24 cellular contexts compared by ENCODE assay signal in the genomic region with DNA sequence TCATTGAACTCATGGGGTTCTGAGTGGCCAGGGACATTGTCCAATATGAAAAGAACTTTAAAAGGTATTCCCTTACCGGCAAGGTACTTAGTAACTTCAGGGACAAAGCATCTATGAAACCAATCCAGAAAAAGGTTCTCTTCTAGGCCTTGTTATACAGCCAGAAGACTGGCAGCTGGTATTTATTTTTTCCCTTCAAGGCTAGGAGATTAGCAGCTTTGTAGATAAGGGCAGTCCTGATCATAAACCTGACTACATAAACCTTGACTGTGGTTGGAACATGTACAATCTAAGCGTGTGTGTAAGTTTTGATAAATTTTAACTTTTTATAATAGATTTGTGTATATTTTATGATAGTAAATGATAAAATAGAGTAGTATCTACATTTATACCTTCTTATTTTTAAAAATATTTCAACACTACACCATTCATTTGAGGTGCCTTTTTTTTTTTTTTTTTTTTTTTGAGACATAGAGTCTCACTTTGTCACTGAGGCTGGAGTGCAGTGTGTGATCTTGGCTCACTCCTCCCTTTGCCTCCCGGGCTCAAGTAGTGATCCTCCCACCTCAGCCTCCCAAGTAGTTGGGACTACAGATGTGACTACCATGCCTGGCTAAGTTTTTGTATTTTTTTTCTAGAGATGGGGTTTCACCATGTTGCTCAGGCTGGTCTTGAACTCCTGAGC. TPM values are rescaled to one million over a fixed set of nuclear protein-coding genes. Genes with fewer than 3 reads are reported as not detected.
DNase-seq lines count a peak whose midpoint lies in the region; ATAC-seq and TF ChIP-seq lines count a peak whose summit lies in the region.
"Had no signal": no experiment of that assay in that cellular context is flagged by ENCODE, and none has a peak within 500 bp of the region (broad histone marks: within the 10 kb centered on the region; RNA-seq: fewer than 3 reads in every experiment).

No MANE protein-coding gene starts in this region.

- intact Hi-C loops in left colon (cut with DNase I, micrococcal nuclease) (no loop called here), posterior vena cava (cut with DNase I) (no loop called here)

- H3K4me1 Mint-ChIP-seq in nephron progenitor cell: peaks cover 21% of the 10 kb centered on the region

- peak; percentile 0 for DNase-seq in NCI-H82 (lab: John Stamatoyannopoulos, UW)
- DNase-seq in NCI-H82 treated with DMSO at 0.1 percent for 48 hours (lab: John Stamatoyannopoulos, UW; ENCODE audit: unreplicated experiment): no peak
- DNase-seq in left colon: no peak
- DNase-seq in nephron progenitor cell: no peak
- no peak for DNase-seq in caudate nucleus (lab: John Stamatoyannopoulos, UW)
- DNase-seq in posterior vena cava (ENCODE audit: low spot score): no peak
- DNase-seq in islet precursor cell: no peak
- no peak for DNase-seq in NCI-H128 (lab: John Stamatoyannopoulos, UW; ENCODE audit: unreplicated experiment)
- DNase-seq: AML-193; C1 segment of cervical spinal cord; CD8-positive, alpha-beta T cell; GF-D8; GM23248; H9; KG1; NCI-H1092; NCI-H1436 treated with DMSO at 0.1 percent for 48 hours; NCI-H1930; NCI-H226; NCI-H510A treated with DMSO at 0.1 percent for 48 hours; NCI-H748 treated with DMSO at 0.1 percent for 48 hours; SJCRH30 had no signal

- no peak overlapping the region for H3K27ac ChIP-seq in caudate nucleus (ENCODE audit: low read depth, low read length)
- H3K27ac ChIP-seq: HL-60, SJCRH30 had no signal

- no peaks in the 10 kb centered on the region for H3K9me3 Mint-ChIP-seq in nephron progenitor cell
- H3K9me3 Mint-ChIP-seq: CD8-positive, alpha-beta T cell; H9 had no signal

- peak overlapping the region; percentile 18 for H3K27ac Mint-ChIP-seq in nephron progenitor cell
- H3K27ac Mint-ChIP-seq: CD8-positive, alpha-beta T cell; H9 had no signal

- H3K27me3 Mint-ChIP-seq in nephron progenitor cell (ENCODE audit: low read depth, poor library complexity): no peaks in the 10 kb centered on the region

- ATAC-seq in left colon: peak; percentile 98
- ATAC-seq: CD8-positive, alpha-beta T cell had no signal

- H3K36me3 Mint-ChIP-seq in nephron progenitor cell (ENCODE audit: low read depth): peaks cover 48% of the 10 kb centered on the region
- H3K36me3 Mint-ChIP-seq: CD8-positive, alpha-beta T cell had no signal

- no peak overlapping the region for H3K4me3 Mint-ChIP-seq in nephron progenitor cell
- H3K4me3 Mint-ChIP-seq: CD8-positive, alpha-beta T cell; H9 had no signal

- no peak for TF ChIP-seq CTCF in nephron progenitor cell (IDR thresholded peaks at IDR 0.05)

RNA-seq across cellular contexts. Expression of gene RANBP17, which starts 24.5 kb away (rescaled TPM):
- 10 to 100 TPM in 1 of 2 donors, 1 to 10 TPM in 1; 4.9 to 17.4 TPM for total RNA-seq in left colon
- 10 to 100 TPM; 21.7 to 24.3 TPM for total RNA-seq in posterior vena cava
- total RNA-seq: A172; CD8-positive, alpha-beta T cell had no signal
